In genomic region chr2:152415811-152416210, GRCh38 we compare ENCODE assay signal across 23 cellular contexts.
DNase-seq lines count a peak whose midpoint lies in the region; ATAC-seq and TF ChIP-seq lines count a peak whose summit lies in the region.
"Had no signal": no experiment of that assay in that cellular context is flagged by ENCODE, and none has a peak within 500 bp of the region (broad histone marks: within the 10 kb centered on the region; RNA-seq: fewer than 3 reads in every experiment).

No MANE protein-coding gene starts in this region.

- H3F3A ChIP-seq in smooth muscle cell (ENCODE audit: low read depth) = peaks cover 7% of the 10 kb centered on the region

- TF ChIP-seq CTCF in foreskin keratinocyte (conservative IDR thresholded peaks at IDR 0.05) = no peak
- no peak for TF ChIP-seq CTCF in smooth muscle cell (IDR thresholded peaks at IDR 0.05; ENCODE audit: borderline replicate concordance, insufficient read depth, poor library complexity, severe bottlenecking)
- no peak for TF ChIP-seq CTCF in ovary (IDR thresholded peaks at IDR 0.05)

- TF ChIP-seq POLR2A in ovary (IDR thresholded peaks at IDR 0.05) = no peak

- H3K9ac ChIP-seq in smooth muscle cell (ENCODE audit: low read depth) = no peak overlapping the region

- H3K9me3 ChIP-seq in smooth muscle cell (replicated peaks; ENCODE audit: low read depth) = no peaks in the 10 kb centered on the region
- H3K9me3 ChIP-seq in ovary = no peaks in the 10 kb centered on the region
- H3K9me3 ChIP-seq: adrenal gland, neutrophil, right atrium auricular region, upper lobe of left lung had no signal

- H3K4me1 Mint-ChIP-seq in activated naive CD8-positive, alpha-beta T cell treated with anti-CD3 and anti-CD28 coated beads, Interleukin-2, amount 50 U/mL, for 24 hours = peaks cover 28% of the 10 kb centered on the region
- H3K4me1 Mint-ChIP-seq in activated naive CD8-positive, alpha-beta T cell treated with anti-CD3 and anti-CD28 coated beads for 36 hours = peaks cover 5% of the 10 kb centered on the region

- no peak for DNase-seq in activated naive CD8-positive, alpha-beta T cell treated with anti-CD3 and anti-CD28 coated beads, Interleukin-2, amount 50 U/mL, for 24 hours
- DNase-seq in activated naive CD8-positive, alpha-beta T cell treated with anti-CD3 and anti-CD28 coated beads for 36 hours = no peak
- DNase-seq in foreskin keratinocyte (no peak), smooth muscle cell (lab: John Stamatoyannopoulos, UW; ENCODE audit: unreplicated experiment) (no peak), NOMO-1 (lab: John Stamatoyannopoulos, UW; ENCODE audit: unreplicated experiment in 2 of 2) (no peak), ovary (no peak)
- DNase-seq: activated CD8-positive, alpha-beta T cell treated with anti-CD3 and anti-CD28 coated beads, Interleukin-2, amount 10 ng/mL, durations not matched to agents 7 days and 5 days; CD4-positive, alpha-beta T cell; cerebellar nuclear complex; DND-41; effector memory CD8-positive, alpha-beta T cell; foreskin melanocyte; NCI-H146; NK-92 treated with Interleukin-12 subunit alpha and Interleukin-12 subunit beta, amount 100 ng/mL, for 24 hours; stimulated activated naive CD4-positive, alpha-beta T cell treated with Interleukin-2 at 50 U/mL for 16 hours; upper lobe of left lung had no signal

- H3K79me2 ChIP-seq in smooth muscle cell (ENCODE audit: low read depth) = peaks cover 66% of the 10 kb centered on the region

- no peaks in the 10 kb centered on the region for H3K36me3 Mint-ChIP-seq in activated naive CD8-positive, alpha-beta T cell treated with anti-CD3 and anti-CD28 coated beads, Interleukin-2, amount 50 U/mL, for 24 hours (ENCODE audit: low read depth)
- H3K36me3 Mint-ChIP-seq in activated naive CD8-positive, alpha-beta T cell treated with anti-CD3 and anti-CD28 coated beads for 36 hours = no peaks in the 10 kb centered on the region

- H3K36me3 ChIP-seq in smooth muscle cell (ENCODE audit: low read depth) (no peaks in the 10 kb centered on the region), ovary (no peaks in the 10 kb centered on the region)
- H3K36me3 ChIP-seq: adrenal gland, neutrophil, right atrium auricular region, upper lobe of left lung had no signal

- H3K4me2 ChIP-seq in smooth muscle cell = no peak overlapping the region

- no peak overlapping the region for H3K4me3 Mint-ChIP-seq in activated naive CD8-positive, alpha-beta T cell treated with anti-CD3 and anti-CD28 coated beads, Interleukin-2, amount 50 U/mL, for 24 hours
- no peak overlapping the region for H3K4me3 Mint-ChIP-seq in activated naive CD8-positive, alpha-beta T cell treated with anti-CD3 and anti-CD28 coated beads for 36 hours
- H3K4me3 Mint-ChIP-seq: activated CD8-positive, alpha-beta T cell treated with anti-CD3 and anti-CD28 coated beads, Interleukin-2, amount 10 ng/mL, durations not matched to agents 7 days and 5 days; CD4-positive, alpha-beta T cell; effector memory CD8-positive, alpha-beta T cell had no signal

- intact Hi-C loops in ovary (cut with DNase I) = no loop called here

- no peak overlapping the region for H3K4me3 ChIP-seq in smooth muscle cell
- H3K4me3 ChIP-seq in ovary = no peak overlapping the region
- H3K4me3 ChIP-seq: adrenal gland, right atrium auricular region, upper lobe of left lung had no signal

- H3K27me3 ChIP-seq in foreskin keratinocyte = no peaks in the 10 kb centered on the region
- no peaks in the 10 kb centered on the region for H3K27me3 ChIP-seq in smooth muscle cell (ENCODE audit: low read depth)
- no peaks in the 10 kb centered on the region for H3K27me3 ChIP-seq in ovary
- H3K27me3 ChIP-seq: adrenal gland, neutrophil, right atrium auricular region, upper lobe of left lung had no signal

- H3K27ac Mint-ChIP-seq in activated naive CD8-positive, alpha-beta T cell treated with anti-CD3 and anti-CD28 coated beads, Interleukin-2, amount 50 U/mL, for 24 hours = peak overlapping the region; percentile 72
- no peak overlapping the region for H3K27ac Mint-ChIP-seq in activated naive CD8-positive, alpha-beta T cell treated with anti-CD3 and anti-CD28 coated beads for 36 hours
- H3K27ac Mint-ChIP-seq: activated CD8-positive, alpha-beta T cell treated with anti-CD3 and anti-CD28 coated beads, Interleukin-2, amount 10 ng/mL, durations not matched to agents 7 days and 5 days; CD4-positive, alpha-beta T cell; effector memory CD8-positive, alpha-beta T cell had no signal

- WGBS in smooth muscle cell (ENCODE audit: low lambda C conversion rate) = 94% methylated on average over 3 of the region's 3 CpGs
- 73 to 87% (median 83%) methylated on average over 3 of the region's 3 CpGs for WGBS in ovary, 3 donors

- H3K27me3 Mint-ChIP-seq in activated naive CD8-positive, alpha-beta T cell treated with anti-CD3 and anti-CD28 coated beads, Interleukin-2, amount 50 U/mL, for 24 hours = peaks cover 18% of the 10 kb centered on the region
- H3K27me3 Mint-ChIP-seq in activated naive CD8-positive, alpha-beta T cell treated with anti-CD3 and anti-CD28 coated beads for 36 hours = peaks cover 24% of the 10 kb centered on the region

- no peak overlapping the region for H2AFZ ChIP-seq in smooth muscle cell (ENCODE audit: low read depth)

- TF ChIP-seq EP300 in ovary (IDR thresholded peaks at IDR 0.05) = no peak

- peaks cover 45% of the 10 kb centered on the region for H3K4me1 ChIP-seq in foreskin keratinocyte
- H3K4me1 ChIP-seq in smooth muscle cell (ENCODE audit: low read depth) = peaks cover 37% of the 10 kb centered on the region
- H3K4me1 ChIP-seq in ovary (ENCODE audit: insufficient read depth) = peaks cover 4% of the 10 kb centered on the region

- H4K20me1 ChIP-seq in smooth muscle cell (ENCODE audit: low read depth) = peaks cover 29% of the 10 kb centered on the region

- no peaks in the 10 kb centered on the region for H3K9me3 Mint-ChIP-seq in activated naive CD8-positive, alpha-beta T cell treated with anti-CD3 and anti-CD28 coated beads, Interleukin-2, amount 50 U/mL, for 24 hours
- H3K9me3 Mint-ChIP-seq in activated naive CD8-positive, alpha-beta T cell treated with anti-CD3 and anti-CD28 coated beads for 36 hours = no peaks in the 10 kb centered on the region
- H3K9me3 Mint-ChIP-seq: CD4-positive, alpha-beta T cell; effector memory CD8-positive, alpha-beta T cell had no signal

- peak overlapping the region; percentile 26 for H3K27ac ChIP-seq in angular gyrus (ENCODE audit: low read depth, low read length)
- H3K27ac ChIP-seq in foreskin keratinocyte = peak overlapping the region; percentile 55
- peak overlapping the region; percentile 43 for H3K27ac ChIP-seq in smooth muscle cell (ENCODE audit: low read depth)
- H3K27ac ChIP-seq in ovary = no peak overlapping the region
- H3K27ac ChIP-seq: neutrophil, right atrium auricular region, upper lobe of left lung, VCaP had no signal

- ATAC-seq in activated naive CD8-positive, alpha-beta T cell treated with anti-CD3 and anti-CD28 coated beads, Interleukin-2, amount 50 U/mL, for 24 hours = no peak
- ATAC-seq in foreskin keratinocyte (no peak), HG03159 (IDR thresholded peaks at IDR 0.05; ENCODE audit: unreplicated experiment) (no peak)
- ATAC-seq: activated CD8-positive, alpha-beta T cell treated with anti-CD3 and anti-CD28 coated beads, Interleukin-2, amount 10 ng/mL, durations not matched to agents 7 days and 5 days; effector memory CD8-positive, alpha-beta T cell; left lobe of liver had no signal

Comparison
In these comparisons a context has a peak if more than half of its experiments do, and no peak if none do; other contexts are left out.
1. H3K27ac ChIP-seq: peak in angular gyrus (single experiment), foreskin keratinocyte (single experiment) and smooth muscle cell (single experiment); none in ovary (0 of 2).